ENCODE assay signal across 8 cellular contexts in genomic region chr11:111937859-111938258, GRCh38. TPM values are rescaled to one million over a fixed set of nuclear protein-coding genes. Genes with fewer than 3 reads are reported as not detected.
DNase-seq lines count a peak whose midpoint lies in the region; ATAC-seq and TF ChIP-seq lines count a peak whose summit lies in the region.

No MANE protein-coding gene starts in this region.

- H3K27me3 Mint-ChIP-seq in type B pancreatic cell = peaks cover 4% of the 10 kb centered on the region

- in situ Hi-C loops in astrocyte of the spinal cord (cut with HindIII; ENCODE audit: low sequenced_read_pairs) = no loop called here

- H3K4me3 ChIP-seq in astrocyte of the spinal cord (ENCODE audit: low read depth, low read length) = peak overlapping the region; percentile 60

- H3K4me3 Mint-ChIP-seq in type B pancreatic cell = peak overlapping the region; percentile 88

- peak; percentile 60 for DNase-seq in activated CD8-positive, alpha-beta memory T cell treated with anti-CD3 and anti-CD28 coated beads for 24 hours
- no peak for DNase-seq in activated CD8-positive, alpha-beta memory T cell treated with anti-CD3 and anti-CD28 coated beads, Interleukin-2, amount 50 U/mL, for 4 hours
- DNase-seq in astrocyte of the spinal cord (ENCODE audit: low read depth, low spot score) = peak; percentile 26
- DNase-seq in medulla oblongata (ENCODE audit: extremely low spot score) = peak; percentile 34
- no peak for DNase-seq in type B pancreatic cell (ENCODE audit: extremely low spot score, unreplicated experiment)
- no peak for DNase-seq in NCI-H146 (lab: John Stamatoyannopoulos, UW)

- H3K4me1 Mint-ChIP-seq in type B pancreatic cell (ENCODE audit: unreplicated experiment) = peaks cover 39% of the 10 kb centered on the region

- no peak for ATAC-seq in HG03457 (IDR thresholded peaks at IDR 0.05; ENCODE audit: unreplicated experiment)
- ATAC-seq in HG02588 (IDR thresholded peaks at IDR 0.05; ENCODE audit: unreplicated experiment) = no peak

- no peaks in the 10 kb centered on the region for H3K36me3 Mint-ChIP-seq in type B pancreatic cell

- TF ChIP-seq CTCF in astrocyte of the spinal cord (IDR thresholded peaks at IDR 0.05; ENCODE audit: low read depth, low read length) (no peak), type B pancreatic cell (conservative IDR thresholded peaks at IDR 0.05) (no peak)

- peak overlapping the region; percentile 71 for H3K27ac Mint-ChIP-seq in type B pancreatic cell

- no peaks in the 10 kb centered on the region for H3K9me3 Mint-ChIP-seq in type B pancreatic cell

RNA-seq across cellular contexts. Expression of gene DIXDC1, which starts 0.7 kb away (rescaled TPM):
- 4.8 and 22.0 TPM in 2 replicates for total RNA-seq in type B pancreatic cell (ENCODE audit: low replicate concordance)

RNA-seq across cellular contexts. Expression of gene C11orf52, which starts 19.1 kb away (rescaled TPM):
- 1.8 and 7.6 TPM in 2 replicates for total RNA-seq in type B pancreatic cell (ENCODE audit: low replicate concordance)

RNA-seq across cellular contexts. Expression of gene HSPB2, which starts 25.3 kb away (rescaled TPM):
- total RNA-seq in type B pancreatic cell (ENCODE audit: low replicate concordance) = not detected in 2 replicates

RNA-seq across cellular contexts. Expression of gene CRYAB, which starts 26.3 kb away (rescaled TPM):
- 0.48 TPM in 1 of 2 replicates, not detected in the other for total RNA-seq in type B pancreatic cell (ENCODE audit: low replicate concordance)

RNA-seq across cellular contexts. Expression of gene CFAP68, which starts 58.5 kb away (rescaled TPM):
- 24.0 and 29.5 TPM in 2 replicates for total RNA-seq in type B pancreatic cell (ENCODE audit: low replicate concordance)

Comparison
In these comparisons a context has a peak if more than half of its experiments do, and no peak if none do; other contexts are left out.
1. DNase-seq: peak in activated CD8-positive, alpha-beta memory T cell treated with anti-CD3 and anti-CD28 coated beads for 24 hours (single experiment), astrocyte of the spinal cord (single experiment) and medulla oblongata (single experiment); none in activated CD8-positive, alpha-beta memory T cell treated with anti-CD3 and anti-CD28 coated beads, Interleukin-2, amount 50 U/mL, for 4 hours (single experiment), type B pancreatic cell (single experiment) and NCI-H146 (single experiment).